16 cellular contexts compared by ENCODE assay signal in genomic region chr9:134723037-134723436, GRCh38.
DNase-seq lines count a peak whose midpoint lies in the region; ATAC-seq and TF ChIP-seq lines count a peak whose summit lies in the region.
"Had no signal": no experiment of that assay in that cellular context is flagged by ENCODE, and none has a peak within 500 bp of the region (broad histone marks: within the 10 kb centered on the region; RNA-seq: fewer than 3 reads in every experiment).

No MANE protein-coding gene starts in this region.

- H3K23ac ChIP-seq in mesenchymal stem cell (ENCODE audit: low read length in 2 of 2) = no peak overlapping the region

- DNase-seq in Right ventricle myocardium inferior (ENCODE audit: missing footprints) (peak; percentile 50), left cardiac atrium (no peak), RWPE1 (ENCODE audit: low spot score) (no peak), mesenchymal stem cell (no peak), smooth muscle cell (lab: John Stamatoyannopoulos, UW; ENCODE audit: unreplicated experiment) (no peak), transverse colon (no peak), medulla oblongata (ENCODE audit: extremely low spot score) (no peak)
- DNase-seq in activated CD8-positive, alpha-beta memory T cell treated with anti-CD3 and anti-CD28 coated beads for 24 hours = no peak
- DNase-seq: AML-193; C1 segment of cervical spinal cord; CD4-positive, alpha-beta memory T cell; DMS79; H7 had no signal

- H3K14ac ChIP-seq in mesenchymal stem cell (ENCODE audit: low read length in 2 of 2) = no peak overlapping the region

- no peak overlapping the region for H3K18ac ChIP-seq in mesenchymal stem cell (ENCODE audit: low read depth in 1 of 2, low read length in 2 of 2)

- intact Hi-C loops in Right ventricle myocardium inferior (cut with DNase I) (no loop called here), left cardiac atrium (cut with DNase I) (no loop called here), transverse colon (cut with DNase I; ENCODE audit: low total_unique reads) (no loop called here)

- no peak overlapping the region for H2AFZ ChIP-seq in mesenchymal stem cell (ENCODE audit: low read depth, low read length)
- H2AFZ ChIP-seq in smooth muscle cell (ENCODE audit: low read depth) = no peak overlapping the region
- H2AFZ ChIP-seq: GM23338 had no signal

- no peak overlapping the region for H2BK15ac ChIP-seq in mesenchymal stem cell (ENCODE audit: low read depth, poor library complexity, severe bottlenecking)

- POLR2A ChIA-PET in RWPE1 (lab: Yijun Ruan, JAX; ENCODE audit: low non-redundant PET) = no interaction called here

- ATAC-seq in Right ventricle myocardium inferior (no peak), left cardiac atrium (no peak)
- ATAC-seq: GM12878, GM23338 had no signal

- H4K91ac ChIP-seq in mesenchymal stem cell (ENCODE audit: low read length) = no peak overlapping the region

- H3K9ac ChIP-seq in mesenchymal stem cell (ENCODE audit: low read length) = no peak overlapping the region
- H3K9ac ChIP-seq in smooth muscle cell (ENCODE audit: low read depth) = no peak overlapping the region

- WGBS in mesenchymal stem cell = 95% methylated on average over 17 of the region's 17 CpGs
- 94% methylated on average over 17 of the region's 17 CpGs for WGBS in smooth muscle cell (ENCODE audit: low lambda C conversion rate)
- 60% methylated on average over 17 of the region's 17 CpGs; no CpG with 5 or more reads in 1 of the 2 donors for WGBS in transverse colon (ENCODE audit: low coverage in 1 of 2), 2 donors

- H3K27me3 ChIP-seq in mesenchymal stem cell (ENCODE audit: control insufficient read depth in 1 of 2, insufficient read depth in 1 of 2, low read length in 2 of 2) (no peaks in the 10 kb centered on the region), smooth muscle cell (ENCODE audit: low read depth) (no peaks in the 10 kb centered on the region), transverse colon (no peaks in the 10 kb centered on the region)

- peak overlapping the region in 1 of 2 experiments; percentile 11 for H2BK12ac ChIP-seq in mesenchymal stem cell (ENCODE audit: low read length in 2 of 2)

- TF ChIP-seq CTCF in RWPE1 (conservative IDR thresholded peaks at IDR 0.05; ENCODE audit: low read depth) (no peak), smooth muscle cell (IDR thresholded peaks at IDR 0.05; ENCODE audit: borderline replicate concordance, insufficient read depth, poor library complexity, severe bottlenecking) (no peak), transverse colon (IDR thresholded peaks at IDR 0.05) (no peak)

- H2BK5ac ChIP-seq in mesenchymal stem cell (ENCODE audit: low read depth, low read length, poor library complexity, severe bottlenecking) = no peak overlapping the region

- H3K79me2 ChIP-seq in smooth muscle cell (ENCODE audit: low read depth) = peaks cover 100% of the 10 kb centered on the region

- H3F3A ChIP-seq in smooth muscle cell (ENCODE audit: low read depth) = peaks cover 100% of the 10 kb centered on the region

- CTCF ChIA-PET in RWPE1 (lab: Yijun Ruan, JAX) = no interaction called here

- no peak overlapping the region for H3K4me3 ChIP-seq in mesenchymal stem cell (ENCODE audit: insufficient read depth in 1 of 2, low read depth in 1 of 2, low read length in 2 of 2)
- H3K4me3 ChIP-seq in smooth muscle cell = no peak overlapping the region
- H3K4me3 ChIP-seq in transverse colon = no peak overlapping the region
- H3K4me3 ChIP-seq: GM12878, GM23338 had no signal

- peaks cover 8% of the 10 kb centered on the region for H3K4me1 ChIP-seq in mesenchymal stem cell (ENCODE audit: control insufficient read depth, insufficient read depth, low read depth, low read length)
- H3K4me1 ChIP-seq in smooth muscle cell (ENCODE audit: low read depth) = no peaks in the 10 kb centered on the region
- H3K4me1 ChIP-seq in transverse colon = peaks cover 0 to 22% (median 5%) of the 10 kb centered on the region in 4 donors

- peaks cover 63% of the 10 kb centered on the region for H3K79me1 ChIP-seq in mesenchymal stem cell (replicated peaks; ENCODE audit: low read length, poor library complexity, severe bottlenecking)

- in situ Hi-C loops in transverse colon (cut with MboI; ENCODE audit: low pct_ligation_motif_present in 1 of 4, low pct_unique_long_range_greater_than_20kb in 1 of 4, low sequenced_read_pairs in 3 of 4) = no loop called here

- H4K8ac ChIP-seq in mesenchymal stem cell (ENCODE audit: low read length) = peak overlapping the region; percentile 20

- H3K4me2 ChIP-seq in mesenchymal stem cell (ENCODE audit: low read length, poor library complexity, severe bottlenecking) (no peak overlapping the region), smooth muscle cell (no peak overlapping the region)
- H3K4me2 ChIP-seq: GM23338 had no signal

- H3K27ac ChIP-seq in RWPE1 = peak overlapping the region; percentile 49; the same call in 1 of the 2 replicates
- H3K27ac ChIP-seq in mesenchymal stem cell (ENCODE audit: low read length, poor library complexity, severe bottlenecking) = no peak overlapping the region
- peak overlapping the region; percentile 60 for H3K27ac ChIP-seq in smooth muscle cell (ENCODE audit: low read depth)
- no peak overlapping the region for H3K27ac ChIP-seq in transverse colon
- H3K27ac ChIP-seq: 22Rv1 had no signal

- H3K9me3 ChIP-seq in mesenchymal stem cell (ENCODE audit: control insufficient read depth, low read length) (no peaks in the 10 kb centered on the region), smooth muscle cell (replicated peaks; ENCODE audit: low read depth) (no peaks in the 10 kb centered on the region), transverse colon (no peaks in the 10 kb centered on the region)

- H3K36me3 ChIP-seq in mesenchymal stem cell (ENCODE audit: control insufficient read depth in 1 of 2, insufficient read depth in 2 of 2, low read depth in 1 of 2, low read length in 2 of 2) (peaks cover 39 to 83% of the 10 kb centered on the region in 2 experiments), smooth muscle cell (ENCODE audit: low read depth) (peaks cover 21% of the 10 kb centered on the region), transverse colon (no peaks in the 10 kb centered on the region)

- TF ChIP-seq POLR2A in transverse colon (IDR thresholded peaks at IDR 0.05) = no peak

- no peak overlapping the region for H3K4ac ChIP-seq in mesenchymal stem cell (ENCODE audit: low read depth in 1 of 2, low read length in 2 of 2)

- H2BK120ac ChIP-seq in mesenchymal stem cell (ENCODE audit: low read depth, low read length) = no peak overlapping the region

- H2AK5ac ChIP-seq in mesenchymal stem cell (ENCODE audit: low read length, severe bottlenecking) = no peak overlapping the region

- no peak for TF ChIP-seq EP300 in transverse colon (IDR thresholded peaks at IDR 0.05; ENCODE audit: low read depth)

- peaks cover 100% of the 10 kb centered on the region for H4K20me1 ChIP-seq in smooth muscle cell (ENCODE audit: low read depth)

Comparison
In these comparisons a context has a peak if more than half of its experiments do, and no peak if none do; other contexts are left out.
1. H3K27ac ChIP-seq: peak in RWPE1 (single experiment) and smooth muscle cell (single experiment); none in mesenchymal stem cell (single experiment) and transverse colon (0 of 4).